ENCODE assay signal across 12 cellular contexts in genomic region chr9:70478963-70479641, GRCh38.
DNase-seq lines count a peak whose midpoint lies in the region; ATAC-seq and TF ChIP-seq lines count a peak whose summit lies in the region.
"Had no signal": no experiment of that assay in that cellular context is flagged by ENCODE, and none has a peak within 500 bp of the region (broad histone marks: within the 10 kb centered on the region; RNA-seq: fewer than 3 reads in every experiment).

No MANE protein-coding gene starts in this region.

- H3K27ac ChIP-seq in body of pancreas (peak overlapping the region; percentile 95 to 97 (median 96)), right cardiac atrium (ENCODE audit: low read length) (peak overlapping the region; percentile 98)
- no peak overlapping the region for H3K27ac ChIP-seq in CD8-positive, alpha-beta T cell (ENCODE audit: low read depth, low read length)
- no peak overlapping the region for H3K27ac ChIP-seq in CD4-positive, alpha-beta T cell (ENCODE audit: low read depth, low read length)
- H3K27ac ChIP-seq: BLaER1 had no signal

- DNase-seq in EH (ENCODE audit: low read depth), result peak; percentile 48
- peak; percentile 80 to 91 (median 88) for DNase-seq in body of pancreas
- DNase-seq in right cardiac atrium, result peak in 1 of 3 donors; percentile 32
- no peak for DNase-seq in sciatic nerve (ENCODE audit: low spot score)
- no peak for DNase-seq in stimulated activated CD4-positive, alpha-beta T cell treated with anti-CD3 and anti-CD28 coated beads, Interleukin-12 subunit alpha, Interleukin-12 subunit beta, amount 100 ng/mL, for 4 hours
- DNase-seq in CD8-positive, alpha-beta T cell, result no peak
- no peak for DNase-seq in CD4-positive, alpha-beta T cell
- DNase-seq: activated CD8-positive, alpha-beta memory T cell treated with anti-CD3 and anti-CD28 coated beads, Interleukin-2, amount 10 ng/mL, durations not matched to agents 7 days and 5 days; central memory CD4-positive, alpha-beta T cell; NCI-H446 had no signal

- H3K9me3 Mint-ChIP-seq in CD8-positive, alpha-beta T cell, result no peaks in the 10 kb centered on the region
- H3K9me3 Mint-ChIP-seq in CD4-positive, alpha-beta T cell, result no peaks in the 10 kb centered on the region

- H3K4me3 Mint-ChIP-seq in CD8-positive, alpha-beta T cell, result no peak overlapping the region
- H3K4me3 Mint-ChIP-seq in CD4-positive, alpha-beta T cell, result no peak overlapping the region
- H3K4me3 Mint-ChIP-seq: activated CD8-positive, alpha-beta memory T cell treated with anti-CD3 and anti-CD28 coated beads, Interleukin-2, amount 10 ng/mL, durations not matched to agents 7 days and 5 days had no signal

- CTCF ChIA-PET in CD8-positive, alpha-beta T cell (lab: Charles Lee), result interaction anchor here (1.1 to 2.3 kb wide), 3 partner anchors 8 to 128 kb away, joined by 3 to 8 read pairs (median 3); no protein-coding TSS in a partner anchor
- CTCF ChIA-PET in CD4-positive, alpha-beta T cell (lab: Charles Lee), result interaction anchor here (0.6 kb wide), 1 partner anchor 1557 kb away, joined by 6 read pairs; no protein-coding TSS in a partner anchor

- no peaks in the 10 kb centered on the region for H3K36me3 Mint-ChIP-seq in CD8-positive, alpha-beta T cell
- no peaks in the 10 kb centered on the region for H3K36me3 Mint-ChIP-seq in CD4-positive, alpha-beta T cell (ENCODE audit: low read depth)
- H3K36me3 Mint-ChIP-seq: activated CD8-positive, alpha-beta memory T cell treated with anti-CD3 and anti-CD28 coated beads, Interleukin-2, amount 10 ng/mL, durations not matched to agents 7 days and 5 days had no signal

- peak in 2 of 3 donors; percentile 62 to 65 for TF ChIP-seq POLR2A in body of pancreas (IDR thresholded peaks at IDR 0.05)

- H3K27me3 ChIP-seq in body of pancreas (no peaks in the 10 kb centered on the region), right cardiac atrium (ENCODE audit: control insufficient read depth, insufficient read depth) (no peaks in the 10 kb centered on the region)
- no peaks in the 10 kb centered on the region for H3K27me3 ChIP-seq in CD8-positive, alpha-beta T cell (ENCODE audit: insufficient read depth, low read length)
- no peaks in the 10 kb centered on the region for H3K27me3 ChIP-seq in CD4-positive, alpha-beta T cell (ENCODE audit: control insufficient read depth, insufficient read depth, low read length)
- H3K27me3 ChIP-seq: BLaER1 had no signal

- H3K27me3 Mint-ChIP-seq in CD8-positive, alpha-beta T cell (ENCODE audit: low read depth), result no peaks in the 10 kb centered on the region
- H3K27me3 Mint-ChIP-seq in CD4-positive, alpha-beta T cell, result no peaks in the 10 kb centered on the region
- H3K27me3 Mint-ChIP-seq: activated CD8-positive, alpha-beta memory T cell treated with anti-CD3 and anti-CD28 coated beads, Interleukin-2, amount 10 ng/mL, durations not matched to agents 7 days and 5 days had no signal

- peak in 1 of 7 experiments; percentile 1 for TF ChIP-seq CTCF in body of pancreas (IDR thresholded peaks at IDR 0.05)
- TF ChIP-seq CTCF in CD8-positive, alpha-beta T cell (IDR thresholded peaks at IDR 0.05), result no peak
- no peak for TF ChIP-seq CTCF in CD4-positive, alpha-beta T cell (IDR thresholded peaks at IDR 0.05)

- 19 to 20% methylated on average over 3 of the region's 3 CpGs for WGBS in body of pancreas, 2 donors
- 81% methylated on average over 3 of the region's 3 CpGs for WGBS in right cardiac atrium

- no peaks in the 10 kb centered on the region for H3K36me3 ChIP-seq in body of pancreas (replicated peaks in 1 of 2; ENCODE audit: insufficient read depth in 1 of 2, low read depth in 2 of 2)
- no peaks in the 10 kb centered on the region for H3K36me3 ChIP-seq in CD8-positive, alpha-beta T cell (ENCODE audit: insufficient read depth, low read length)
- H3K36me3 ChIP-seq: BLaER1 had no signal

- H3K4me1 Mint-ChIP-seq in CD8-positive, alpha-beta T cell (ENCODE audit: low read depth), result peaks cover 4% of the 10 kb centered on the region
- no peaks in the 10 kb centered on the region for H3K4me1 Mint-ChIP-seq in CD4-positive, alpha-beta T cell (ENCODE audit: low read depth)
- H3K4me1 Mint-ChIP-seq: activated CD8-positive, alpha-beta memory T cell treated with anti-CD3 and anti-CD28 coated beads, Interleukin-2, amount 10 ng/mL, durations not matched to agents 7 days and 5 days had no signal

- intact Hi-C loops in body of pancreas (cut with DNase I) (no loop called here), right cardiac atrium (cut with DNase I) (no loop called here), sciatic nerve (cut with DNase I) (no loop called here)
- intact Hi-C loops in CD8-positive, alpha-beta T cell (cut with DNase I, micrococcal nuclease), result loop anchor here in 1 of 2 experiments (10.0 kb wide), 1 partner anchor 56 kb away; no protein-coding TSS in a partner anchor
- intact Hi-C loops in CD4-positive, alpha-beta T cell (cut with DNase I, micrococcal nuclease), result no loop called here

- H3K4me1 ChIP-seq in body of pancreas, result peaks cover 98% of the 10 kb centered on the region
- peaks cover 39% of the 10 kb centered on the region for H3K4me1 ChIP-seq in right cardiac atrium (ENCODE audit: control insufficient read depth, insufficient read depth, low read length)
- H3K4me1 ChIP-seq in CD8-positive, alpha-beta T cell (ENCODE audit: insufficient read depth, low read length), result no peaks in the 10 kb centered on the region
- H3K4me1 ChIP-seq: BLaER1 had no signal

- POLR2A ChIA-PET in CD8-positive, alpha-beta T cell (lab: Charles Lee), result no interaction called here
- POLR2A ChIA-PET in CD4-positive, alpha-beta T cell (lab: Charles Lee), result interaction anchor here (0.6 to 2.0 kb wide), 2 partner anchors 58 to 118 kb away, joined by 3 to 7 read pairs; no protein-coding TSS in a partner anchor

- H3K4me3 ChIP-seq in body of pancreas (no peak overlapping the region), right cardiac atrium (ENCODE audit: low read length) (no peak overlapping the region)
- no peak overlapping the region for H3K4me3 ChIP-seq in CD8-positive, alpha-beta T cell (ENCODE audit: low read depth, low read length)
- H3K4me3 ChIP-seq: BLaER1 had no signal

- H3K9me3 ChIP-seq in body of pancreas (no peaks in the 10 kb centered on the region), right cardiac atrium (ENCODE audit: control insufficient read depth, low read length) (no peaks in the 10 kb centered on the region)
- no peaks in the 10 kb centered on the region for H3K9me3 ChIP-seq in CD8-positive, alpha-beta T cell (ENCODE audit: low read length)
- H3K9me3 ChIP-seq in CD4-positive, alpha-beta T cell (ENCODE audit: control insufficient read depth, low read length), result no peaks in the 10 kb centered on the region
- H3K9me3 ChIP-seq: BLaER1 had no signal

- ATAC-seq in body of pancreas (peak; percentile 64), right cardiac atrium (no peak), sciatic nerve (peak; percentile 54), GM18867 (IDR thresholded peaks at IDR 0.05; ENCODE audit: unreplicated experiment) (no peak)
- no peak for ATAC-seq in CD8-positive, alpha-beta T cell
- ATAC-seq in CD4-positive, alpha-beta T cell (ENCODE audit: poor library complexity), result no peak
- ATAC-seq: activated CD8-positive, alpha-beta memory T cell treated with anti-CD3 and anti-CD28 coated beads, Interleukin-2, amount 10 ng/mL, durations not matched to agents 7 days and 5 days had no signal

- H3K27ac Mint-ChIP-seq in CD8-positive, alpha-beta T cell, result no peak overlapping the region
- no peak overlapping the region for H3K27ac Mint-ChIP-seq in CD4-positive, alpha-beta T cell
- H3K27ac Mint-ChIP-seq: activated CD8-positive, alpha-beta memory T cell treated with anti-CD3 and anti-CD28 coated beads, Interleukin-2, amount 10 ng/mL, durations not matched to agents 7 days and 5 days had no signal

Comparison
In these comparisons a context has a peak if more than half of its experiments do, and no peak if none do; other contexts are left out.
1. DNase-seq: peak in EH (single experiment) and body of pancreas (4 of 4); none in sciatic nerve (single experiment), stimulated activated CD4-positive, alpha-beta T cell treated with anti-CD3 and anti-CD28 coated beads, Interleukin-12 subunit alpha, Interleukin-12 subunit beta, amount 100 ng/mL, for 4 hours (single experiment), CD8-positive, alpha-beta T cell (0 of 7) and CD4-positive, alpha-beta T cell (0 of 10).
2. ATAC-seq: peak in body of pancreas (single experiment) and sciatic nerve (single experiment); none in right cardiac atrium (0 of 2), GM18867 (single experiment), CD8-positive, alpha-beta T cell (single experiment) and CD4-positive, alpha-beta T cell (single experiment).
3. H3K27ac ChIP-seq: peak in body of pancreas (4 of 4) and right cardiac atrium (single experiment); none in CD8-positive, alpha-beta T cell (single experiment) and CD4-positive, alpha-beta T cell (single experiment).